Comparison of ENCODE assay signal across 2 cellular contexts in the genomic region with DNA sequence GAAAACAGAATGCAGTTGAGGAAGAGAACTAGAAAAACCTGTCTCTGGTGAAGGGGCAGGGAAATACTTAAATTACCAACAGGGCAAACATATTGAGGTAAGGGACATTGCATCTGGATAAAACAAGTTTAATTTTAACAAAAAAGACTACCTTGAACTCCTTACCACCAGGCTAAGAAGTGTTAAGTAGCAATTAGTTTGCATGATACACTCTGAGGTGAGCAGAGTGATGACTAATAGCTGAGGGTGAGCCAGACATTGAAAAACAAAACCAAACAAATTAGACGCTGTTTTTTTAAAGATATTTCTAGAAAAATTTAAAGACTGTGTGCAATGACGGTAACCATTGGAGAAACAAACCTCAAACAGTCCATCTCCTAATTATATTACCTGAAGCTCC.
TF ChIP-seq lines count a peak whose summit lies in the region.

No MANE protein-coding gene starts in this region.

TF ChIP-seq in H1, 55 proteins besides CTCF, POLR2A, EP300 and RAD21 (continued from another document):
- no peak for TF ChIP-seq HDAC6 (IDR thresholded peaks at IDR 0.05; ENCODE audit: low read depth, low read length)

TF ChIP-seq in GM12891, 5 proteins besides CTCF, POLR2A, EP300 and RAD21 (continued from another document):
- TF ChIP-seq SPI1 (IDR thresholded peaks at IDR 0.05; ENCODE audit: low read depth, low read length) = no peak
TF ChIP-seq in GM12891: peak in this region for 0.
